In genomic region chr2:180033993-180034894, GRCh38 we compare ENCODE assay signal across 1 cellular context.
TF ChIP-seq lines count a peak whose summit lies in the region.

No MANE protein-coding gene starts in this region.

TF ChIP-seq in K562, 482 proteins besides CTCF, POLR2A, EP300 and RAD21 (continued from another document and continues in another):
- no peak for TF ChIP-seq HOMEZ (CRISPR knock-in tag; IDR thresholded peaks at IDR 0.05)
- TF ChIP-seq ZNF551 (CRISPR knock-in tag; IDR thresholded peaks at IDR 0.05), result no peak
- no peak for TF ChIP-seq NRF1 (conservative IDR thresholded peaks at IDR 0.05 in 1 of 2, IDR thresholded peaks at IDR 0.05 in 1 of 2)
- TF ChIP-seq PRMT5 (CRISPR knock-in tag; IDR thresholded peaks at IDR 0.05), result no peak
- TF ChIP-seq NFIC (IDR thresholded peaks at IDR 0.05), result peak; percentile 62
- peak; percentile 16; the same call in 1 of the 2 replicates for TF ChIP-seq NCOR1 (IDR thresholded peaks at IDR 0.05)
- TF ChIP-seq CREB1 (IDR thresholded peaks at IDR 0.05), result no peak
- TF ChIP-seq CREB1 (CRISPR knock-in tag; IDR thresholded peaks at IDR 0.05), result no peak
- TF ChIP-seq HNRNPUL1 (IDR thresholded peaks at IDR 0.05; ENCODE audit: low read length), result no peak
- TF ChIP-seq CBFA2T3 (IDR thresholded peaks at IDR 0.05), result peak; percentile 53
- no peak for TF ChIP-seq E4F1 (CRISPR knock-in tag; IDR thresholded peaks at IDR 0.05; ENCODE audit: borderline replicate concordance)
- TF ChIP-seq POU5F1 (IDR thresholded peaks at IDR 0.05; ENCODE audit: borderline replicate concordance, low read depth, low read length, partially characterized antibody), result no peak
- TF ChIP-seq ZNF589 (CRISPR knock-in tag; IDR thresholded peaks at IDR 0.05; ENCODE audit: low read depth), result 0 out of 2 replicates have a peak, but pooled peaks have one; percentile 48
- 0 out of 2 replicates have a peak, but pooled peaks have one; percentile 25 for TF ChIP-seq EHMT2 (IDR thresholded peaks at IDR 0.05)
- 0 out of 2 replicates have a peak, but pooled peaks have one; percentile 14 for TF ChIP-seq RNF2 (IDR thresholded peaks at IDR 0.05)
- no peak for TF ChIP-seq TRIM25 (IDR thresholded peaks at IDR 0.05; ENCODE audit: borderline replicate concordance)
- TF ChIP-seq BRF2 (IDR thresholded peaks at IDR 0.05; ENCODE audit: borderline replicate concordance, insufficient read depth, insufficient read length), result no peak
- no peak for TF ChIP-seq MEF2D (tag; conservative IDR thresholded peaks at IDR 0.05; ENCODE audit: low read depth)
- TF ChIP-seq NCOA1 (IDR thresholded peaks at IDR 0.05; ENCODE audit: low read depth), result no peak
- TF ChIP-seq NONO (IDR thresholded peaks at IDR 0.05; ENCODE audit: low read depth in 2 of 2, low read length in 1 of 2), result no peak
- no peak for TF ChIP-seq XRCC5 (IDR thresholded peaks at IDR 0.05; ENCODE audit: low read depth, low read length)
- 0 out of 2 replicates have a peak, but pooled peaks have one; percentile 17 for TF ChIP-seq ARID1B (IDR thresholded peaks at IDR 0.05)
- no peak for TF ChIP-seq CEBPZ (IDR thresholded peaks at IDR 0.05; ENCODE audit: borderline replicate concordance, low read depth, low read length)
- no peak for TF ChIP-seq NR2C2 (CRISPR knock-in tag; IDR thresholded peaks at IDR 0.05)
- TF ChIP-seq NR2C2 (tag; IDR thresholded peaks at IDR 0.05), result peak; percentile 31; the same call in 1 of the 2 replicates
- no peak for TF ChIP-seq TCFL5 (CRISPR knock-in tag; conservative IDR thresholded peaks at IDR 0.05)
- TF ChIP-seq PHF20 (IDR thresholded peaks at IDR 0.05; ENCODE audit: partially characterized antibody), result peak; percentile 49
- no peak for TF ChIP-seq ZFP91 (CRISPR knock-in tag; IDR thresholded peaks at IDR 0.05)
- TF ChIP-seq MXI1 (IDR thresholded peaks at IDR 0.05; ENCODE audit: low read depth, low read length), result no peak
- no peak for TF ChIP-seq HMBOX1 (IDR thresholded peaks at IDR 0.05)
- no peak for TF ChIP-seq ZNF3 (CRISPR knock-in tag; IDR thresholded peaks at IDR 0.05)
- TF ChIP-seq SIX5 (IDR thresholded peaks at IDR 0.05; ENCODE audit: borderline replicate concordance in 1 of 2, insufficient read depth in 1 of 2, low read depth in 1 of 2, low read length in 2 of 2), result no peak
- TF ChIP-seq POLR3A (IDR thresholded peaks at IDR 0.05; ENCODE audit: borderline replicate concordance, extremely low read depth, insufficient read depth, insufficient read length), result no peak
- 0 out of 4 replicates have a peak, but pooled peaks of 1 of the 2 experiments have one; percentile 43 for TF ChIP-seq ZNF639 (CRISPR knock-in tag; conservative IDR thresholded peaks at IDR 0.05 in 1 of 2, IDR thresholded peaks at IDR 0.05 in 1 of 2)
- TF ChIP-seq ZNF398 (CRISPR knock-in tag; IDR thresholded peaks at IDR 0.05), result no peak
- no peak for TF ChIP-seq CBX1 (IDR thresholded peaks at IDR 0.05; ENCODE audit: low read depth)
- peak; percentile 41; the same call in 1 of the 2 replicates for TF ChIP-seq ZNF395 (CRISPR knock-in tag; IDR thresholded peaks at IDR 0.05)
- TF ChIP-seq ZEB2 (IDR thresholded peaks at IDR 0.05), result no peak
- no peak for TF ChIP-seq GTF2F1 (IDR thresholded peaks at IDR 0.05; ENCODE audit: low read depth, low read length)
- no peak for TF ChIP-seq DMBX1 (CRISPR knock-in tag; IDR thresholded peaks at IDR 0.05; ENCODE audit: borderline replicate concordance)
- TF ChIP-seq RAD51 (IDR thresholded peaks at IDR 0.05; ENCODE audit: borderline replicate concordance, low read depth), result peak; percentile 61; the same call in 1 of the 2 replicates
